Comparison of ENCODE assay signal across 8 cellular contexts in genomic region chrX:134807039-134807729, GRCh38. TPM values are rescaled to one million over a fixed set of nuclear protein-coding genes. Genes with fewer than 3 reads are reported as not detected.
DNase-seq lines count a peak whose midpoint lies in the region; ATAC-seq and TF ChIP-seq lines count a peak whose summit lies in the region.

No MANE protein-coding gene starts in this region.

- H3K4me2 ChIP-seq in KMS-11: peak overlapping the region; percentile 66; the same call in 1 of the 2 replicates

- H3K27ac ChIP-seq in KMS-11 (peak overlapping the region; percentile 85), Peyer's patch (peak overlapping the region; percentile 79 to 89 (median 84)), esophagus squamous epithelium (peak overlapping the region; percentile 80 to 91 (median 88))

- H3K9ac ChIP-seq in KMS-11: peak overlapping the region; percentile 82

- H3K4me1 ChIP-seq in KMS-11 (ENCODE audit: low read depth, poor library complexity, severe bottlenecking): peaks cover 28% of the 10 kb centered on the region
- H3K4me1 ChIP-seq in Peyer's patch: no peaks in the 10 kb centered on the region
- peaks cover 0 to 6% (median 0%) of the 10 kb centered on the region in 3 donors for H3K4me1 ChIP-seq in esophagus squamous epithelium

- intact Hi-C loops in esophagus squamous epithelium (cut with DNase I): no loop called here

- peaks cover 18% of the 10 kb centered on the region for H3K27me3 Mint-ChIP-seq in activated T-cell treated with anti-CD3 and anti-CD28 coated beads, Interleukin-2, amount 50 U/mL, for 72 hours (ENCODE audit: low read depth)

- H2AFZ ChIP-seq in KMS-11 (ENCODE audit: low read depth): peak overlapping the region; percentile 83

- no peaks in the 10 kb centered on the region for H3K79me2 ChIP-seq in KMS-11 (ENCODE audit: insufficient read depth, low read depth)

- peak overlapping the region; percentile 74 to 86 for H3K4me3 Mint-ChIP-seq in activated T-cell treated with anti-CD3 and anti-CD28 coated beads, Interleukin-2, amount 50 U/mL, for 72 hours

- peak overlapping the region; percentile 94 for H3K27ac Mint-ChIP-seq in activated T-cell treated with anti-CD3 and anti-CD28 coated beads, Interleukin-2, amount 50 U/mL, for 72 hours

- TF ChIP-seq POLR2A in Peyer's patch (IDR thresholded peaks at IDR 0.05): peak; percentile 28 to 53
- TF ChIP-seq POLR2A in esophagus squamous epithelium (IDR thresholded peaks at IDR 0.05): peak in 2 of 4 donors; percentile 41 to 53

- no peak for TF ChIP-seq CTCF in KMS-11 (conservative IDR thresholded peaks at IDR 0.05; ENCODE audit: low read depth, low read length)
- TF ChIP-seq CTCF in Peyer's patch (IDR thresholded peaks at IDR 0.05): no peak
- no peak for TF ChIP-seq CTCF in esophagus squamous epithelium (IDR thresholded peaks at IDR 0.05)

- peaks cover 21% of the 10 kb centered on the region for H3K4me1 Mint-ChIP-seq in activated T-cell treated with anti-CD3 and anti-CD28 coated beads, Interleukin-2, amount 50 U/mL, for 72 hours (ENCODE audit: low read depth)

- H4K20me1 ChIP-seq in KMS-11 (ENCODE audit: insufficient read depth): no peaks in the 10 kb centered on the region

- DNase-seq in DMS79 treated with DMSO at 0.1 percent for 48 hours (lab: John Stamatoyannopoulos, UW): peak; percentile 84
- DNase-seq in Peyer's patch: peak; percentile 86 to 97 (median 92)
- peak; percentile 83 to 88 for DNase-seq in activated T-cell treated with anti-CD3 and anti-CD28 coated beads, Interleukin-2, amount 50 U/mL, for 72 hours
- DNase-seq in esophagus squamous epithelium (lab: John Stamatoyannopoulos, UW): peak; percentile 45
- peak; percentile 92 for DNase-seq in myocyte (ENCODE audit: low read depth)
- peak; percentile 81 to 83 for DNase-seq in stimulated activated CD8-positive, alpha-beta memory T cell treated with anti-CD3 and anti-CD28 coated beads, Interleukin-7, amount 100 ng/mL, for 4 hours (ENCODE audit: low read depth in 2 of 2)

- H3K9me3 ChIP-seq in Peyer's patch: no peaks in the 10 kb centered on the region
- H3K9me3 ChIP-seq in esophagus squamous epithelium: no peaks in the 10 kb centered on the region

- no peaks in the 10 kb centered on the region for H3K27me3 ChIP-seq in KMS-11 (ENCODE audit: insufficient read depth, low read depth)
- H3K27me3 ChIP-seq in Peyer's patch: no peaks in the 10 kb centered on the region
- H3K27me3 ChIP-seq in esophagus squamous epithelium: no peaks in the 10 kb centered on the region

- H3K36me3 Mint-ChIP-seq in activated T-cell treated with anti-CD3 and anti-CD28 coated beads, Interleukin-2, amount 50 U/mL, for 72 hours (ENCODE audit: insufficient read depth in 2 of 2): no peaks in the 10 kb centered on the region

- WGBS in esophagus squamous epithelium, 2 donors: 1 to 35% methylated on average over 13 to 25 of the region's 30 CpGs

- peak; percentile 84 for ATAC-seq in GM21786 (IDR thresholded peaks at IDR 0.05; ENCODE audit: unreplicated experiment)
- peak; percentile 94 to 95 for ATAC-seq in activated T-cell treated with anti-CD3 and anti-CD28 coated beads, Interleukin-2, amount 50 U/mL, for 72 hours (replicated peaks in 1 of 2)

- H3K4me3 ChIP-seq in KMS-11 (IDR thresholded peaks at IDR 0.05; ENCODE audit: insufficient read depth, low read depth, low read length) (no peak overlapping the region), Peyer's patch (peak overlapping the region; percentile 52 to 71 (median 60)), esophagus squamous epithelium (peak overlapping the region; percentile 51 to 74 (median 64))

- no peaks in the 10 kb centered on the region for H3K9me3 Mint-ChIP-seq in activated T-cell treated with anti-CD3 and anti-CD28 coated beads, Interleukin-2, amount 50 U/mL, for 72 hours

- H3K36me3 ChIP-seq in KMS-11 (ENCODE audit: insufficient read depth) (no peaks in the 10 kb centered on the region), Peyer's patch (no peaks in the 10 kb centered on the region), esophagus squamous epithelium (no peaks in the 10 kb centered on the region)

RNA-seq across cellular contexts. Expression of gene PABIR2, which starts 10.2 kb away (rescaled TPM):
- total RNA-seq in Peyer's patch (10 to 100 TPM; 17.3 to 47.9 (median 28.6) TPM), esophagus squamous epithelium (10 to 100 TPM in 3 of 4 donors, 1 to 10 TPM in 1; 9.1 to 14.9 (median 11.8) TPM), myocyte (10.9 and 14.4 TPM in 2 replicates)
- 10 to 100 TPM; 44.2 to 45.5 TPM for total RNA-seq in activated T-cell treated with anti-CD3 and anti-CD28 coated beads, Interleukin-2, amount 50 U/mL, for 72 hours
- polyA plus RNA-seq in myocyte (2012): 16.4 TPM
